In the genomic region with DNA sequence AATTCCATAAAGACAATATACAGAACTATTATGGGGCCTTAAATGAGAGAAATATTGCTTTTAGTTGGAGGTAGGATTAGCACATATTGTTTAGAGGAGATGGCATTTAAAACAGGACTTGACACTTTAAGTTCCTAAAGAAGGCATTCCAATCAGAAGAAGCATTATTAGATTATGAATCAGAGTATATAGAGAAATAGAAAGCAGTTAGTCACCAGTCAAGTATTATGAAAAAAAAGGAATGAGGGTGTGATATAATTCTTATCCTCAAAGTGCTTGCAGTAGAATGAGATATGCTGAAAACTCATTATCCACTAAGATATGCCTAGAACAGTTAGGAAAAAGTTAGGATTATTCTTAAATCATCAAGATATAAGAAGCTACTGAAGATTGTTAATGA, we compare ENCODE assay signal across 24 cellular contexts.
A peak's percentile ranks its signal among the peaks of the same experiment; 100 is the strongest.
DNase-seq lines count a peak whose midpoint lies in the region; TF ChIP-seq lines count a peak whose summit lies in the region.
"Had no signal": no experiment of that assay in that cellular context is flagged by ENCODE, and none has a peak within 500 bp of the region (broad histone marks: within the 10 kb centered on the region; RNA-seq: fewer than 3 reads in every experiment).

No MANE protein-coding gene starts in this region.

- POLR2A ChIA-PET in MCF 10A (lab: Yijun Ruan, JAX) = no interaction called here

- no peaks in the 10 kb centered on the region for H3K4me1 ChIP-seq in breast epithelium
- H3K4me1 ChIP-seq in thyroid gland = no peaks in the 10 kb centered on the region
- H3K4me1 ChIP-seq in right atrium auricular region = no peaks in the 10 kb centered on the region
- H3K4me1 ChIP-seq: left ventricle myocardium inferior, SJSA1, tibial nerve had no signal

- no peaks in the 10 kb centered on the region for H3K9me3 ChIP-seq in breast epithelium
- no peaks in the 10 kb centered on the region for H3K9me3 ChIP-seq in thyroid gland
- peaks cover 0 to 18% of the 10 kb centered on the region in 2 donors for H3K9me3 ChIP-seq in right atrium auricular region
- H3K9me3 ChIP-seq: neutrophil, SJSA1 had no signal

- no peak overlapping the region for H3K4me3 Mint-ChIP-seq in MCF 10A (ENCODE audit: unreplicated experiment)
- H3K4me3 Mint-ChIP-seq: central memory CD8-positive, alpha-beta T cell; stimulated activated naive B cell treated with anti-CD40 and anti-IgM and Interleukin-4, amounts not matched to agents 10 μg/mL and 1 μg/mL and 100 μg/mL, for 72 hours had no signal

- H3K27me3 ChIP-seq in breast epithelium = no peaks in the 10 kb centered on the region
- no peaks in the 10 kb centered on the region for H3K27me3 ChIP-seq in thyroid gland
- H3K27me3 ChIP-seq in right atrium auricular region = no peaks in the 10 kb centered on the region
- H3K27me3 ChIP-seq: neutrophil, SJSA1, tibial nerve had no signal

- peaks cover 8% of the 10 kb centered on the region for H3K4me1 Mint-ChIP-seq in MCF 10A (ENCODE audit: insufficient read depth, unreplicated experiment)
- H3K4me1 Mint-ChIP-seq: central memory CD8-positive, alpha-beta T cell; stimulated activated naive B cell treated with anti-CD40 and anti-IgM and Interleukin-4, amounts not matched to agents 10 μg/mL and 1 μg/mL and 100 μg/mL, for 72 hours had no signal

- intact Hi-C loops in MCF 10A (cut with micrococcal nuclease) = no loop called here
- intact Hi-C loops in breast epithelium (cut with DNase I; ENCODE audit: low total_unique reads) = loop anchor here (5.0 kb wide), 1 partner anchor 1952 kb away; no protein-coding TSS in a partner anchor
- intact Hi-C loops in thyroid gland (cut with DNase I) = no loop called here

- H3K36me3 ChIP-seq in breast epithelium (no peaks in the 10 kb centered on the region), thyroid gland (no peaks in the 10 kb centered on the region), right atrium auricular region (no peaks in the 10 kb centered on the region)
- H3K36me3 ChIP-seq: left ventricle myocardium inferior, neutrophil, SJSA1, tibial nerve had no signal

- no peak for DNase-seq in MCF 10A (ENCODE audit: unreplicated experiment)
- DNase-seq in breast epithelium (ENCODE audit: low spot score in 2 of 2) = no peak
- peak; percentile 18 for DNase-seq in astrocyte of the hippocampus (ENCODE audit: low read depth, low spot score)
- peak; percentile 28 to 57 for DNase-seq in foreskin fibroblast
- DNase-seq in stromal cell of bone marrow (ENCODE audit: low read depth) = peak; percentile 13
- no peak for DNase-seq in thyroid gland
- no peak for DNase-seq in right atrium auricular region (ENCODE audit: low spot score)
- no peak for DNase-seq in NAMALWA (ENCODE audit: low spot score)
- DNase-seq: effector CD8-positive, alpha-beta T cell; foreskin melanocyte; H7; left ventricle myocardium inferior; mucosa of descending colon; NCI-H2029 treated with DMSO at 0.1 percent for 48 hours; NCI-H524; OCI-M1; right cardiac atrium; stimulated activated naive B cell treated with anti-CD40 and anti-IgM and Interleukin-4, amounts not matched to agents 10 μg/mL and 1 μg/mL and 100 μg/mL, for 72 hours had no signal

- BruUV-seq in MCF 10A (replicated peaks; lab: Mats Ljungman, UMichigan) = no TSS peak

- H3K27ac Mint-ChIP-seq in MCF 10A (ENCODE audit: low read depth, unreplicated experiment) = peak overlapping the region; percentile 25
- H3K27ac Mint-ChIP-seq: stimulated activated naive B cell treated with anti-CD40 and anti-IgM and Interleukin-4, amounts not matched to agents 10 μg/mL and 1 μg/mL and 100 μg/mL, for 72 hours had no signal

- H3K36me3 Mint-ChIP-seq in MCF 10A (ENCODE audit: insufficient read depth, unreplicated experiment) = no peaks in the 10 kb centered on the region
- H3K36me3 Mint-ChIP-seq: stimulated activated naive B cell treated with anti-CD40 and anti-IgM and Interleukin-4, amounts not matched to agents 10 μg/mL and 1 μg/mL and 100 μg/mL, for 72 hours had no signal

- TF ChIP-seq CTCF in MCF 10A (IDR thresholded peaks at IDR 0.05; ENCODE audit: unreplicated experiment) (no peak), breast epithelium (IDR thresholded peaks at IDR 0.05) (no peak), foreskin fibroblast (IDR thresholded peaks at IDR 0.05; ENCODE audit: low read depth, low read length) (no peak), thyroid gland (IDR thresholded peaks at IDR 0.05) (no peak), right atrium auricular region (IDR thresholded peaks at IDR 0.05) (no peak)

- H3K27ac ChIP-seq in breast epithelium = no peak overlapping the region
- no peak overlapping the region for H3K27ac ChIP-seq in thyroid gland
- H3K27ac ChIP-seq in right atrium auricular region = no peak overlapping the region
- H3K27ac ChIP-seq: 22Rv1, left ventricle myocardium inferior, neutrophil, SJSA1, tibial nerve had no signal

- H3K4me3 ChIP-seq in breast epithelium (no peak overlapping the region), foreskin fibroblast (ENCODE audit: low read depth in 1 of 2, low read length in 2 of 2) (no peak overlapping the region), thyroid gland (replicated peaks in 1 of 3) (no peak overlapping the region), right atrium auricular region (no peak overlapping the region)
- H3K4me3 ChIP-seq: K562, left ventricle myocardium inferior, mucosa of descending colon, SJSA1, tibial nerve had no signal

- TF ChIP-seq POLR2A in breast epithelium (IDR thresholded peaks at IDR 0.05) = no peak
- no peak for TF ChIP-seq POLR2A in thyroid gland (IDR thresholded peaks at IDR 0.05)

- H3K9me3 Mint-ChIP-seq in MCF 10A (ENCODE audit: unreplicated experiment) = no peaks in the 10 kb centered on the region

- H3K27me3 Mint-ChIP-seq in MCF 10A (ENCODE audit: insufficient read depth, unreplicated experiment) = no peaks in the 10 kb centered on the region
- H3K27me3 Mint-ChIP-seq: central memory CD8-positive, alpha-beta T cell; stimulated activated naive B cell treated with anti-CD40 and anti-IgM and Interleukin-4, amounts not matched to agents 10 μg/mL and 1 μg/mL and 100 μg/mL, for 72 hours had no signal

- CTCF ChIA-PET in MCF 10A (lab: Yijun Ruan, JAX) = no interaction called here

Comparison
In these comparisons a context has a peak if more than half of its experiments do, and no peak if none do; other contexts are left out.
1. DNase-seq: peak in astrocyte of the hippocampus (single experiment), foreskin fibroblast (2 of 2) and stromal cell of bone marrow (single experiment); none in MCF 10A (single experiment), breast epithelium (0 of 2), thyroid gland (0 of 2), right atrium auricular region (single experiment) and NAMALWA (single experiment).